1 cellular context compared by ENCODE assay signal in genomic region chr14:23547924-23548323, GRCh38.
TF ChIP-seq lines count a peak whose summit lies in the region.

No MANE protein-coding gene starts in this region.

TF ChIP-seq in IMR-90, 13 proteins besides CTCF, POLR2A, EP300 and RAD21 (continued from another document):
- no peak for TF ChIP-seq BHLHE40 (IDR thresholded peaks at IDR 0.05; ENCODE audit: low read depth, low read length)
- TF ChIP-seq MXI1 (IDR thresholded peaks at IDR 0.05; ENCODE audit: borderline replicate concordance, low read depth, low read length), result no peak
TF ChIP-seq in IMR-90: peak in this region for 0.
